15 cellular contexts compared by ENCODE assay signal in genomic region chr4:189974056-189974455, GRCh38. TPM values are rescaled to one million over a fixed set of nuclear protein-coding genes. Genes with fewer than 3 reads are reported as not detected.
DNase-seq lines count a peak whose midpoint lies in the region; ATAC-seq, FAIRE-seq and TF ChIP-seq lines count a peak whose summit lies in the region.
"Had no signal": no experiment of that assay in that cellular context is flagged by ENCODE, and none has a peak within 500 bp of the region (broad histone marks: within the 10 kb centered on the region; RNA-seq: fewer than 3 reads in every experiment).

No MANE protein-coding gene starts in this region.

- H3K79me2 ChIP-seq in DND-41 (ENCODE audit: insufficient read depth, low read length): no peaks in the 10 kb centered on the region

- H3K27ac ChIP-seq in DND-41 (ENCODE audit: low read length) (no peak overlapping the region), brain microvascular endothelial cell (no peak overlapping the region)
- H3K27ac ChIP-seq: left lung, SJSA1, tibial nerve had no signal

- no peak overlapping the region for H3K9ac ChIP-seq in DND-41 (ENCODE audit: low read depth, low read length)

- DNase-seq in DND-41: no peak
- peak; percentile 37 for DNase-seq in HTR-8/SVneo (ENCODE audit: insufficient read length, low spot score)
- DNase-seq in brain microvascular endothelial cell: peak; percentile 2
- peak; percentile 12 for DNase-seq in myocyte (ENCODE audit: low read depth)
- no peak for DNase-seq in stimulated activated CD4-positive, alpha-beta T cell treated with anti-CD3 and anti-CD28 coated beads, Interleukin-12 subunit alpha, Interleukin-12 subunit beta, amount 100 ng/mL, for 4 hours
- no peak for DNase-seq in left lobe of liver (ENCODE audit: low spot score)
- DNase-seq: activated naive CD8-positive, alpha-beta T cell treated with anti-CD3 and anti-CD28 coated beads, Interleukin-2, amount 10 ng/mL, durations not matched to agents 7 days and 5 days; DMS79; left lung; NCI-H345 had no signal

- H2AFZ ChIP-seq in DND-41 (ENCODE audit: low read depth, low read length): no peak overlapping the region

- no peaks in the 10 kb centered on the region for H3K27me3 ChIP-seq in DND-41 (ENCODE audit: insufficient read depth, low read length, poor library complexity)
- no peaks in the 10 kb centered on the region for H3K27me3 ChIP-seq in brain microvascular endothelial cell (replicated peaks)
- H3K27me3 ChIP-seq: left lung, SJSA1, tibial nerve had no signal

- H3K4me3 ChIP-seq in DND-41 (ENCODE audit: low read depth in 1 of 2, low read length in 2 of 2): no peak overlapping the region
- no peak overlapping the region for H3K4me3 ChIP-seq in brain microvascular endothelial cell (ENCODE audit: low read depth, low read length)
- H3K4me3 ChIP-seq: left lung, SJSA1, tibial nerve had no signal

- in situ Hi-C loops in brain microvascular endothelial cell (cut with HindIII; ENCODE audit: low pct_ligation_motif_present, low sequenced_read_pairs): no loop called here

- no peaks in the 10 kb centered on the region for H4K20me1 ChIP-seq in DND-41 (ENCODE audit: insufficient read depth, low read length)

- no peaks in the 10 kb centered on the region for H3K9me3 ChIP-seq in DND-41 (ENCODE audit: insufficient read depth, low read length, severe bottlenecking)
- H3K9me3 ChIP-seq: SJSA1, tibial nerve had no signal

- ATAC-seq in DND-41 (ENCODE audit: insufficient read depth, low read depth) (no peak), GM19467 (IDR thresholded peaks at IDR 0.05; ENCODE audit: unreplicated experiment) (no peak), GM21423 (IDR thresholded peaks at IDR 0.05; ENCODE audit: unreplicated experiment) (no peak), left lobe of liver (no peak)
- ATAC-seq: left lung had no signal

- H3K4me2 ChIP-seq in DND-41 (ENCODE audit: insufficient read depth, low read length): no peak overlapping the region

- TF ChIP-seq CTCF in DND-41 (IDR thresholded peaks at IDR 0.05; ENCODE audit: borderline replicate concordance, extremely low read depth, low read length, poor library complexity, severe bottlenecking) (peak; percentile 47), brain microvascular endothelial cell (IDR thresholded peaks at IDR 0.05; ENCODE audit: low read depth, low read length, missing control alignments) (peak; percentile 29)

- FAIRE-seq in HTR-8/SVneo (lab: Jason Lieb, UNC): no peak

- no peaks in the 10 kb centered on the region for H3K4me1 ChIP-seq in DND-41 (ENCODE audit: insufficient read depth, low read length)
- H3K4me1 ChIP-seq: left lung, SJSA1, tibial nerve had no signal

- H3K36me3 ChIP-seq in DND-41 (ENCODE audit: insufficient read depth, low read length) (no peaks in the 10 kb centered on the region), brain microvascular endothelial cell (replicated peaks) (no peaks in the 10 kb centered on the region)
- H3K36me3 ChIP-seq: left lung, SJSA1, tibial nerve had no signal

RNA-seq across cellular contexts. Expression of gene FRG1, which starts 33.4 kb away (rescaled TPM):
- total RNA-seq in myocyte (26.4 and 28.7 TPM in 2 replicates), left lobe of liver (11.8 TPM)
- 21.7 TPM for polyA plus RNA-seq in myocyte (2012)

RNA-seq across cellular contexts. Expression of gene FRG2, which starts 53.0 kb away (rescaled TPM):
- total RNA-seq in myocyte (not detected in 2 replicates), left lobe of liver (not detected)
- polyA plus RNA-seq in myocyte (2012): not detected
- total RNA-seq: activated naive CD8-positive, alpha-beta T cell treated with anti-CD3 and anti-CD28 coated beads, Interleukin-2, amount 10 ng/mL, durations not matched to agents 7 days and 5 days; left lung; progenitor cell of endocrine pancreas; SJSA1; tibial nerve had no signal

Comparison
In these comparisons a context has a peak if more than half of its experiments do, and no peak if none do; other contexts are left out.
1. DNase-seq: peak in HTR-8/SVneo (single experiment), brain microvascular endothelial cell (single experiment) and myocyte (single experiment); none in DND-41 (single experiment), stimulated activated CD4-positive, alpha-beta T cell treated with anti-CD3 and anti-CD28 coated beads, Interleukin-12 subunit alpha, Interleukin-12 subunit beta, amount 100 ng/mL, for 4 hours (single experiment) and left lobe of liver (single experiment).